Comparison of ENCODE assay signal across 7 cellular contexts in genomic region chr20:31723282-31724078, GRCh38. TPM values are rescaled to one million over a fixed set of nuclear protein-coding genes. Genes with fewer than 3 reads are reported as not detected.
DNase-seq lines count a peak whose midpoint lies in the region; ATAC-seq, FAIRE-seq and TF ChIP-seq lines count a peak whose summit lies in the region.

No MANE protein-coding gene starts in this region.

- peaks cover 40% of the 10 kb centered on the region for H3K36me3 Mint-ChIP-seq in T-helper 2 cell treated with Interferon-gamma antibody and Interleukin-4, amounts not matched to agents 5 μg/mL and 100 μg/mL, for 36 hours (ENCODE audit: low read depth)
- peaks cover 17% of the 10 kb centered on the region for H3K36me3 Mint-ChIP-seq in astrocyte (ENCODE audit: low read depth, unreplicated experiment)

- H3K27me3 Mint-ChIP-seq in T-helper 2 cell treated with Interferon-gamma antibody and Interleukin-4, amounts not matched to agents 5 μg/mL and 100 μg/mL, for 36 hours (ENCODE audit: low read depth), result no peaks in the 10 kb centered on the region
- H3K27me3 Mint-ChIP-seq in astrocyte (ENCODE audit: low read depth, unreplicated experiment), result no peaks in the 10 kb centered on the region

- H3K4me2 ChIP-seq in astrocyte (ENCODE audit: low read length) (peak overlapping the region; percentile 95), hepatocyte (peak overlapping the region; percentile 91)

- H3K79me2 ChIP-seq in astrocyte (ENCODE audit: insufficient read depth, low read length) (peaks cover 49% of the 10 kb centered on the region), hepatocyte (peaks cover 43% of the 10 kb centered on the region)

- 1% methylated on average over 80 of the region's 81 CpGs for WGBS in hepatocyte (ENCODE audit: low lambda C conversion rate, missing lambda C conversion rate)

- H3K9me3 Mint-ChIP-seq in T-helper 2 cell treated with Interferon-gamma antibody and Interleukin-4, amounts not matched to agents 5 μg/mL and 100 μg/mL, for 36 hours, result no peaks in the 10 kb centered on the region
- no peaks in the 10 kb centered on the region for H3K9me3 Mint-ChIP-seq in astrocyte (ENCODE audit: unreplicated experiment)

- H3K4me3 Mint-ChIP-seq in T-helper 2 cell treated with Interferon-gamma antibody and Interleukin-4, amounts not matched to agents 5 μg/mL and 100 μg/mL, for 36 hours, result peak overlapping the region; percentile 94
- peak overlapping the region; percentile 92 for H3K4me3 Mint-ChIP-seq in astrocyte (ENCODE audit: unreplicated experiment)

- peaks cover 45% of the 10 kb centered on the region for H3K4me1 ChIP-seq in astrocyte (ENCODE audit: insufficient read depth, low read length)
- peaks cover 25% of the 10 kb centered on the region for H3K4me1 ChIP-seq in hepatocyte (ENCODE audit: insufficient read depth)

- peak; percentile 78 for TF ChIP-seq POLR2A in GM18505 (IDR thresholded peaks at IDR 0.05; ENCODE audit: borderline replicate concordance, extremely low read depth, insufficient read depth, insufficient read length)

- no peak for FAIRE-seq in astrocyte (lab: Jason Lieb, UNC)

- ATAC-seq in GM18505 (IDR thresholded peaks at IDR 0.05; ENCODE audit: unreplicated experiment) (peak; percentile 86), HG02970 (IDR thresholded peaks at IDR 0.05; ENCODE audit: low FRiP score, unreplicated experiment) (peak; percentile 77)

- H3K27ac Mint-ChIP-seq in T-helper 2 cell treated with Interferon-gamma antibody and Interleukin-4, amounts not matched to agents 5 μg/mL and 100 μg/mL, for 36 hours, result peak overlapping the region; percentile 95
- peak overlapping the region; percentile 99 for H3K27ac Mint-ChIP-seq in astrocyte (ENCODE audit: unreplicated experiment)

- TF ChIP-seq CTCF in astrocyte (IDR thresholded peaks at IDR 0.05; ENCODE audit: insufficient read depth, low read depth, low read length) (peak; percentile 94), hepatocyte (IDR thresholded peaks at IDR 0.05; ENCODE audit: poor library complexity) (peak; percentile 99), retinal pigment epithelial cell (conservative IDR thresholded peaks at IDR 0.05; ENCODE audit: low read depth, low read length) (peak; percentile 91)

- peaks cover 21% of the 10 kb centered on the region for H4K20me1 ChIP-seq in astrocyte (ENCODE audit: insufficient read depth, low read length)
- H4K20me1 ChIP-seq in hepatocyte (ENCODE audit: insufficient read depth, poor library complexity, severe bottlenecking), result no peaks in the 10 kb centered on the region

- H3K27ac ChIP-seq in astrocyte (ENCODE audit: low read depth, low read length), result peak overlapping the region; percentile 95
- H3K27ac ChIP-seq in hepatocyte, result peak overlapping the region; percentile 98

- H3K9ac ChIP-seq in astrocyte (ENCODE audit: low read length), result peak overlapping the region; percentile 97

- H3K36me3 ChIP-seq in astrocyte (ENCODE audit: insufficient read depth, low read length), result peaks cover 5% of the 10 kb centered on the region
- H3K36me3 ChIP-seq in hepatocyte (replicated peaks; ENCODE audit: insufficient read depth, low read depth), result no peaks in the 10 kb centered on the region

- H3K4me3 ChIP-seq in astrocyte (ENCODE audit: insufficient read depth, low read depth, low read length) (peak overlapping the region; percentile 72), hepatocyte (peak overlapping the region; percentile 63), retinal pigment epithelial cell (ENCODE audit: low read length) (peak overlapping the region; percentile 74)

- peaks cover 26% of the 10 kb centered on the region for H3K4me1 Mint-ChIP-seq in T-helper 2 cell treated with Interferon-gamma antibody and Interleukin-4, amounts not matched to agents 5 μg/mL and 100 μg/mL, for 36 hours (ENCODE audit: low read depth)
- peaks cover 37% of the 10 kb centered on the region for H3K4me1 Mint-ChIP-seq in astrocyte (ENCODE audit: low read depth, unreplicated experiment)

- no peaks in the 10 kb centered on the region for H3K9me2 ChIP-seq in hepatocyte (replicated peaks; ENCODE audit: insufficient read depth)

- H3K27me3 ChIP-seq in astrocyte (ENCODE audit: insufficient read depth, low read length) (no peaks in the 10 kb centered on the region), hepatocyte (no peaks in the 10 kb centered on the region)

- H2AFZ ChIP-seq in astrocyte (ENCODE audit: low read depth, low read length), result peak overlapping the region; percentile 73
- H2AFZ ChIP-seq in hepatocyte, result peak overlapping the region; percentile 60

- H3K9me3 ChIP-seq in astrocyte (ENCODE audit: insufficient read depth, low read depth, low read length), result no peaks in the 10 kb centered on the region
- no peaks in the 10 kb centered on the region for H3K9me3 ChIP-seq in hepatocyte (ENCODE audit: low read depth)

- DNase-seq in NCI-H187 (lab: John Stamatoyannopoulos, UW), result peak; percentile 92 to 96
- peak; percentile 98 for DNase-seq in T-helper 2 cell treated with Interferon-gamma antibody and Interleukin-4, amounts not matched to agents 5 μg/mL and 100 μg/mL, for 36 hours (ENCODE audit: low spot score)
- peak; percentile 95 for DNase-seq in astrocyte (ENCODE audit: low read depth)
- DNase-seq in hepatocyte (ENCODE audit: low spot score), result peak; percentile 100
- peak; percentile 91 for DNase-seq in retinal pigment epithelial cell (ENCODE audit: low read depth)

RNA-seq across cellular contexts. Expression of gene BCL2L1, which starts 0.8 kb away (rescaled TPM):
- total RNA-seq in astrocyte (103 and 149 TPM in 2 replicates), hepatocyte (139 and 145 TPM in 2 replicates)
- polyA plus RNA-seq in hepatocyte, result 104 and 108 TPM in 2 replicates

RNA-seq across cellular contexts. Expression of gene TPX2, which starts 15.6 kb away (rescaled TPM):
- total RNA-seq in astrocyte, result 31.7 and 41.6 TPM in 2 replicates
- total RNA-seq in hepatocyte, result 22.9 and 23.9 TPM in 2 replicates
- polyA plus RNA-seq in hepatocyte, result 16.3 and 18.5 TPM in 2 replicates

Comparison
In these comparisons a context has a peak if more than half of its experiments do, and no peak if none do; other contexts are left out.
1. Peak in every context shown above with its lines: DNase-seq, ATAC-seq, H3K4me3 ChIP-seq and H3K27ac ChIP-seq.